ENCODE assay signal across 1 cellular context in the genomic region with DNA sequence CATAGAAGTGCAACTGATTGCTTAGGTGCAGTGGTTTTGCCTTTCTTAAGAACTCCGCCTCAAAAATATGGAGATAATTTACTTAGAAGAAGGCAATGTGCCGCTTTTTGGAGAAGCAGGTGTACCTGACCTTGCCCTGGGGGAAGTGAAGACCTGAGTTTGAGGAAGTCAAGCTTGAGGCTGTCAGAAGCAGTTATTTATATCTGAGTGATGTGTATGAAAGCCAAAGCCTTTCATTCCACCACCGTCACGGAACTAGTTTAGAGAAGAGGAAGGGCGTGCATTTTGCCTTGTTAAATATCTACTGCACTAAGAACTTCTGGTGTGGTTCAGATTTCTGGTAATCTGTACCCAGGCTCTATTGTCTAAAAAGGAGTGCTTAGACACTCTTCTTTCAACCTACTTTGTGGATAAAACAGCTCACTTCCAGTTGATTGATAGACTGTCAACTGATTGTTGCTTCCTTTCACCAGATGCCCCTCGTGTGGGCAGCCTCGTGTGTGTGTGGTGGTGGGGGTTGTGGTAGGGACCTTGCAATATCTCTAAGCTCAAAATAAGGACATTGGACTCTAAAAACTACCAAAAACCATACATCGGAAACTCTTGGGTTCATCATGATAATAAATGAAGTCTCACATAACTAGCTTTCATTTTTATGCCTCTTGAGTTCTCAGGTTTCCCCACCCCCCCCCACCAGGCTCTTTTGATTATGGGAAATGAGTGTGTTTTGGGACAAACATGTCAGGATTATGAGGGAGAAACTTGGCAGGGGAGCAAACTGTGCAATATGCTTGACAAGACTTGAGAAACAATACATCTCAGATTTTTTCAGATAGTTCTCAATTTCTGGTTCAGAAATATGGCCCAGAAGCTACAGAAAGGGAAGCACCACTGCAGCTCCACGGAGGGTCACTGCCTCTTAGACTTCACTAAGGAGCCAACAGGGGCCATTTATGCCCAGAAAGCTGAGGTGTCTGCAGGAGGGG.
TF ChIP-seq lines count a peak whose summit lies in the region.

No MANE protein-coding gene starts in this region.

TF ChIP-seq in GM12878, 131 proteins besides CTCF, POLR2A, EP300 and RAD21 (continued from another document and continues in another):
- TF ChIP-seq, protein P1, sequence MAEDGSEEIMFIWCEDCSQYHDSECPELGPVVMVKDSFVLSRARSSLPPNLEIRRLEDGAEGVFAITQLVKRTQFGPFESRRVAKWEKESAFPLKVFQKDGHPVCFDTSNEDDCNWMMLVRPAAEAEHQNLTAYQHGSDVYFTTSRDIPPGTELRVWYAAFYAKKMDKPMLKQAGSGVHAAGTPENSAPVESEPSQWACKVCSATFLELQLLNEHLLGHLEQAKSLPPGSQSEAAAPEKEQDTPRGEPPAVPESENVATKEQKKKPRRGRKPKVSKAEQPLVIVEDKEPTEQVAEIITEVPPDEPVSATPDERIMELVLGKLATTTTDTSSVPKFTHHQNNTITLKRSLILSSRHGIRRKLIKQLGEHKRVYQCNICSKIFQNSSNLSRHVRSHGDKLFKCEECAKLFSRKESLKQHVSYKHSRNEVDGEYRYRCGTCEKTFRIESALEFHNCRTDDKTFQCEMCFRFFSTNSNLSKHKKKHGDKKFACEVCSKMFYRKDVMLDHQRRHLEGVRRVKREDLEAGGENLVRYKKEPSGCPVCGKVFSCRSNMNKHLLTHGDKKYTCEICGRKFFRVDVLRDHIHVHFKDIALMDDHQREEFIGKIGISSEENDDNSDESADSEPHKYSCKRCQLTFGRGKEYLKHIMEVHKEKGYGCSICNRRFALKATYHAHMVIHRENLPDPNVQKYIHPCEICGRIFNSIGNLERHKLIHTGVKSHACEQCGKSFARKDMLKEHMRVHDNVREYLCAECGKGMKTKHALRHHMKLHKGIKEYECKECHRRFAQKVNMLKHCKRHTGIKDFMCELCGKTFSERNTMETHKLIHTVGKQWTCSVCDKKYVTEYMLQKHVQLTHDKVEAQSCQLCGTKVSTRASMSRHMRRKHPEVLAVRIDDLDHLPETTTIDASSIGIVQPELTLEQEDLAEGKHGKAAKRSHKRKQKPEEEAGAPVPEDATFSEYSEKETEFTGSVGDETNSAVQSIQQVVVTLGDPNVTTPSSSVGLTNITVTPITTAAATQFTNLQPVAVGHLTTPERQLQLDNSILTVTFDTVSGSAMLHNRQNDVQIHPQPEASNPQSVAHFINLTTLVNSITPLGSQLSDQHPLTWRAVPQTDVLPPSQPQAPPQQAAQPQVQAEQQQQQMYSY (CRISPR knock-in tag; IDR thresholded peaks at IDR 0.05) = no peak
- peak; percentile 38; the same call in 1 of the 2 replicates for TF ChIP-seq SMC3 (IDR thresholded peaks at IDR 0.05; ENCODE audit: borderline replicate concordance, low read length)
- TF ChIP-seq HCFC1 (IDR thresholded peaks at IDR 0.05; ENCODE audit: low read length) = no peak
- no peak for TF ChIP-seq PAX8 (IDR thresholded peaks at IDR 0.05)
- TF ChIP-seq, protein P2, sequence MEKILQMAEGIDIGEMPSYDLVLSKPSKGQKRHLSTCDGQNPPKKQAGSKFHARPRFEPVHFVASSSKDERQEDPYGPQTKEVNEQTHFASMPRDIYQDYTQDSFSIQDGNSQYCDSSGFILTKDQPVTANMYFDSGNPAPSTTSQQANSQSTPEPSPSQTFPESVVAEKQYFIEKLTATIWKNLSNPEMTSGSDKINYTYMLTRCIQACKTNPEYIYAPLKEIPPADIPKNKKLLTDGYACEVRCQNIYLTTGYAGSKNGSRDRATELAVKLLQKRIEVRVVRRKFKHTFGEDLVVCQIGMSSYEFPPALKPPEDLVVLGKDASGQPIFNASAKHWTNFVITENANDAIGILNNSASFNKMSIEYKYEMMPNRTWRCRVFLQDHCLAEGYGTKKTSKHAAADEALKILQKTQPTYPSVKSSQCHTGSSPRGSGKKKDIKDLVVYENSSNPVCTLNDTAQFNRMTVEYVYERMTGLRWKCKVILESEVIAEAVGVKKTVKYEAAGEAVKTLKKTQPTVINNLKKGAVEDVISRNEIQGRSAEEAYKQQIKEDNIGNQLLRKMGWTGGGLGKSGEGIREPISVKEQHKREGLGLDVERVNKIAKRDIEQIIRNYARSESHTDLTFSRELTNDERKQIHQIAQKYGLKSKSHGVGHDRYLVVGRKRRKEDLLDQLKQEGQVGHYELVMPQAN (conservative IDR thresholded peaks at IDR 0.05) = 0 out of 2 replicates have a peak, but pooled peaks have one; percentile 9
- TF ChIP-seq, protein P3, sequence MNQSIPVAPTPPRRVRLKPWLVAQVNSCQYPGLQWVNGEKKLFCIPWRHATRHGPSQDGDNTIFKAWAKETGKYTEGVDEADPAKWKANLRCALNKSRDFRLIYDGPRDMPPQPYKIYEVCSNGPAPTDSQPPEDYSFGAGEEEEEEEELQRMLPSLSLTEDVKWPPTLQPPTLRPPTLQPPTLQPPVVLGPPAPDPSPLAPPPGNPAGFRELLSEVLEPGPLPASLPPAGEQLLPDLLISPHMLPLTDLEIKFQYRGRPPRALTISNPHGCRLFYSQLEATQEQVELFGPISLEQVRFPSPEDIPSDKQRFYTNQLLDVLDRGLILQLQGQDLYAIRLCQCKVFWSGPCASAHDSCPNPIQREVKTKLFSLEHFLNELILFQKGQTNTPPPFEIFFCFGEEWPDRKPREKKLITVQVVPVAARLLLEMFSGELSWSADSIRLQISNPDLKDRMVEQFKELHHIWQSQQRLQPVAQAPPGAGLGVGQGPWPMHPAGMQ (IDR thresholded peaks at IDR 0.05; ENCODE audit: borderline replicate concordance) = no peak
- TF ChIP-seq RELA (IDR thresholded peaks at IDR 0.05; ENCODE audit: borderline replicate concordance, partially characterized antibody) = no peak
- TF ChIP-seq SP1 (IDR thresholded peaks at IDR 0.05; ENCODE audit: low read depth, low read length) = no peak
- peak; percentile 91 for TF ChIP-seq PKNOX1 (IDR thresholded peaks at IDR 0.05)
- TF ChIP-seq NR2F1 (conservative IDR thresholded peaks at IDR 0.05) = peak; percentile 48; the same call in 1 of the 2 replicates
- TF ChIP-seq, protein P4, sequence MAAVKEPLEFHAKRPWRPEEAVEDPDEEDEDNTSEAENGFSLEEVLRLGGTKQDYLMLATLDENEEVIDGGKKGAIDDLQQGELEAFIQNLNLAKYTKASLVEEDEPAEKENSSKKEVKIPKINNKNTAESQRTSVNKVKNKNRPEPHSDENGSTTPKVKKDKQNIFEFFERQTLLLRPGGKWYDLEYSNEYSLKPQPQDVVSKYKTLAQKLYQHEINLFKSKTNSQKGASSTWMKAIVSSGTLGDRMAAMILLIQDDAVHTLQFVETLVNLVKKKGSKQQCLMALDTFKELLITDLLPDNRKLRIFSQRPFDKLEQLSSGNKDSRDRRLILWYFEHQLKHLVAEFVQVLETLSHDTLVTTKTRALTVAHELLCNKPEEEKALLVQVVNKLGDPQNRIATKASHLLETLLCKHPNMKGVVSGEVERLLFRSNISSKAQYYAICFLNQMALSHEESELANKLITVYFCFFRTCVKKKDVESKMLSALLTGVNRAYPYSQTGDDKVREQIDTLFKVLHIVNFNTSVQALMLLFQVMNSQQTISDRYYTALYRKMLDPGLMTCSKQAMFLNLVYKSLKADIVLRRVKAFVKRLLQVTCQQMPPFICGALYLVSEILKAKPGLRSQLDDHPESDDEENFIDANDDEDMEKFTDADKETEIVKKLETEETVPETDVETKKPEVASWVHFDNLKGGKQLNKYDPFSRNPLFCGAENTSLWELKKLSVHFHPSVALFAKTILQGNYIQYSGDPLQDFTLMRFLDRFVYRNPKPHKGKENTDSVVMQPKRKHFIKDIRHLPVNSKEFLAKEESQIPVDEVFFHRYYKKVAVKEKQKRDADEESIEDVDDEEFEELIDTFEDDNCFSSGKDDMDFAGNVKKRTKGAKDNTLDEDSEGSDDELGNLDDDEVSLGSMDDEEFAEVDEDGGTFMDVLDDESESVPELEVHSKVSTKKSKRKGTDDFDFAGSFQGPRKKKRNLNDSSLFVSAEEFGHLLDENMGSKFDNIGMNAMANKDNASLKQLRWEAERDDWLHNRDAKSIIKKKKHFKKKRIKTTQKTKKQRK (IDR thresholded peaks at IDR 0.05; ENCODE audit: low read depth, low read length) = no peak
- TF ChIP-seq, protein P5, sequence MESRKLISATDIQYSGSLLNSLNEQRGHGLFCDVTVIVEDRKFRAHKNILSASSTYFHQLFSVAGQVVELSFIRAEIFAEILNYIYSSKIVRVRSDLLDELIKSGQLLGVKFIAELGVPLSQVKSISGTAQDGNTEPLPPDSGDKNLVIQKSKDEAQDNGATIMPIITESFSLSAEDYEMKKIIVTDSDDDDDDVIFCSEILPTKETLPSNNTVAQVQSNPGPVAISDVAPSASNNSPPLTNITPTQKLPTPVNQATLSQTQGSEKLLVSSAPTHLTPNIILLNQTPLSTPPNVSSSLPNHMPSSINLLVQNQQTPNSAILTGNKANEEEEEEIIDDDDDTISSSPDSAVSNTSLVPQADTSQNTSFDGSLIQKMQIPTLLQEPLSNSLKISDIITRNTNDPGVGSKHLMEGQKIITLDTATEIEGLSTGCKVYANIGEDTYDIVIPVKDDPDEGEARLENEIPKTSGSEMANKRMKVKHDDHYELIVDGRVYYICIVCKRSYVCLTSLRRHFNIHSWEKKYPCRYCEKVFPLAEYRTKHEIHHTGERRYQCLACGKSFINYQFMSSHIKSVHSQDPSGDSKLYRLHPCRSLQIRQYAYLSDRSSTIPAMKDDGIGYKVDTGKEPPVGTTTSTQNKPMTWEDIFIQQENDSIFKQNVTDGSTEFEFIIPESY (IDR thresholded peaks at IDR 0.05) = no peak
- TF ChIP-seq CBFB (IDR thresholded peaks at IDR 0.05; ENCODE audit: low read depth) = peak; percentile 57
- TF ChIP-seq ZNF24 (IDR thresholded peaks at IDR 0.05) = no peak
- TF ChIP-seq, protein P6, sequence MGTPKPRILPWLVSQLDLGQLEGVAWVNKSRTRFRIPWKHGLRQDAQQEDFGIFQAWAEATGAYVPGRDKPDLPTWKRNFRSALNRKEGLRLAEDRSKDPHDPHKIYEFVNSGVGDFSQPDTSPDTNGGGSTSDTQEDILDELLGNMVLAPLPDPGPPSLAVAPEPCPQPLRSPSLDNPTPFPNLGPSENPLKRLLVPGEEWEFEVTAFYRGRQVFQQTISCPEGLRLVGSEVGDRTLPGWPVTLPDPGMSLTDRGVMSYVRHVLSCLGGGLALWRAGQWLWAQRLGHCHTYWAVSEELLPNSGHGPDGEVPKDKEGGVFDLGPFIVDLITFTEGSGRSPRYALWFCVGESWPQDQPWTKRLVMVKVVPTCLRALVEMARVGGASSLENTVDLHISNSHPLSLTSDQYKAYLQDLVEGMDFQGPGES (IDR thresholded peaks at IDR 0.05) = no peak
- no peak for TF ChIP-seq KAT2A (conservative IDR thresholded peaks at IDR 0.05; ENCODE audit: control insufficient read depth, low read depth, low read length)
- TF ChIP-seq ZNF217 (IDR thresholded peaks at IDR 0.05) = no peak
- TF ChIP-seq MXI1 (IDR thresholded peaks at IDR 0.05; ENCODE audit: low read depth, low read length) = peak; percentile 59; the same call in 1 of the 2 replicates
- TF ChIP-seq, protein P7, sequence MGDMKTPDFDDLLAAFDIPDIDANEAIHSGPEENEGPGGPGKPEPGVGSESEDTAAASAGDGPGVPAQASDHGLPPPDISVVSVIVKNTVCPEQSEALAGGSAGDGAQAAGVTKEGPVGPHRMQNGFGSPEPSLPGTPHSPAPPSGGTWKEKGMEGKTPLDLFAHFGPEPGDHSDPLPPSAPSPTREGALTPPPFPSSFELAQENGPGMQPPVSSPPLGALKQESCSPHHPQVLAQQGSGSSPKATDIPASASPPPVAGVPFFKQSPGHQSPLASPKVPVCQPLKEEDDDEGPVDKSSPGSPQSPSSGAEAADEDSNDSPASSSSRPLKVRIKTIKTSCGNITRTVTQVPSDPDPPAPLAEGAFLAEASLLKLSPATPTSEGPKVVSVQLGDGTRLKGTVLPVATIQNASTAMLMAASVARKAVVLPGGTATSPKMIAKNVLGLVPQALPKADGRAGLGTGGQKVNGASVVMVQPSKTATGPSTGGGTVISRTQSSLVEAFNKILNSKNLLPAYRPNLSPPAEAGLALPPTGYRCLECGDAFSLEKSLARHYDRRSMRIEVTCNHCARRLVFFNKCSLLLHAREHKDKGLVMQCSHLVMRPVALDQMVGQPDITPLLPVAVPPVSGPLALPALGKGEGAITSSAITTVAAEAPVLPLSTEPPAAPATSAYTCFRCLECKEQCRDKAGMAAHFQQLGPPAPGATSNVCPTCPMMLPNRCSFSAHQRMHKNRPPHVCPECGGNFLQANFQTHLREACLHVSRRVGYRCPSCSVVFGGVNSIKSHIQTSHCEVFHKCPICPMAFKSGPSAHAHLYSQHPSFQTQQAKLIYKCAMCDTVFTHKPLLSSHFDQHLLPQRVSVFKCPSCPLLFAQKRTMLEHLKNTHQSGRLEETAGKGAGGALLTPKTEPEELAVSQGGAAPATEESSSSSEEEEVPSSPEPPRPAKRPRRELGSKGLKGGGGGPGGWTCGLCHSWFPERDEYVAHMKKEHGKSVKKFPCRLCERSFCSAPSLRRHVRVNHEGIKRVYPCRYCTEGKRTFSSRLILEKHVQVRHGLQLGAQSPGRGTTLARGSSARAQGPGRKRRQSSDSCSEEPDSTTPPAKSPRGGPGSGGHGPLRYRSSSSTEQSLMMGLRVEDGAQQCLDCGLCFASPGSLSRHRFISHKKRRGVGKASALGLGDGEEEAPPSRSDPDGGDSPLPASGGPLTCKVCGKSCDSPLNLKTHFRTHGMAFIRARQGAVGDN (IDR thresholded peaks at IDR 0.05) = peak; percentile 75
- TF ChIP-seq, protein P8, sequence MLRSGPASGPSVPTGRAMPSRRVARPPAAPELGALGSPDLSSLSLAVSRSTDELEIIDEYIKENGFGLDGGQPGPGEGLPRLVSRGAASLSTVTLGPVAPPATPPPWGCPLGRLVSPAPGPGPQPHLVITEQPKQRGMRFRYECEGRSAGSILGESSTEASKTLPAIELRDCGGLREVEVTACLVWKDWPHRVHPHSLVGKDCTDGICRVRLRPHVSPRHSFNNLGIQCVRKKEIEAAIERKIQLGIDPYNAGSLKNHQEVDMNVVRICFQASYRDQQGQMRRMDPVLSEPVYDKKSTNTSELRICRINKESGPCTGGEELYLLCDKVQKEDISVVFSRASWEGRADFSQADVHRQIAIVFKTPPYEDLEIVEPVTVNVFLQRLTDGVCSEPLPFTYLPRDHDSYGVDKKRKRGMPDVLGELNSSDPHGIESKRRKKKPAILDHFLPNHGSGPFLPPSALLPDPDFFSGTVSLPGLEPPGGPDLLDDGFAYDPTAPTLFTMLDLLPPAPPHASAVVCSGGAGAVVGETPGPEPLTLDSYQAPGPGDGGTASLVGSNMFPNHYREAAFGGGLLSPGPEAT (IDR thresholded peaks at IDR 0.05; ENCODE audit: low read depth) = peak; percentile 52; the same call in 1 of the 2 replicates
- no peak for TF ChIP-seq SRF (IDR thresholded peaks at IDR 0.05; ENCODE audit: low read depth in 2 of 2, low read length in 2 of 2)
- peak; percentile 18; the same call in 1 of the 2 replicates for TF ChIP-seq ZBED1 (IDR thresholded peaks at IDR 0.05; ENCODE audit: borderline replicate concordance)
- TF ChIP-seq ZNF274 (IDR thresholded peaks at IDR 0.05; ENCODE audit: insufficient read depth, insufficient read length) = no peak
